In the genomic region with DNA sequence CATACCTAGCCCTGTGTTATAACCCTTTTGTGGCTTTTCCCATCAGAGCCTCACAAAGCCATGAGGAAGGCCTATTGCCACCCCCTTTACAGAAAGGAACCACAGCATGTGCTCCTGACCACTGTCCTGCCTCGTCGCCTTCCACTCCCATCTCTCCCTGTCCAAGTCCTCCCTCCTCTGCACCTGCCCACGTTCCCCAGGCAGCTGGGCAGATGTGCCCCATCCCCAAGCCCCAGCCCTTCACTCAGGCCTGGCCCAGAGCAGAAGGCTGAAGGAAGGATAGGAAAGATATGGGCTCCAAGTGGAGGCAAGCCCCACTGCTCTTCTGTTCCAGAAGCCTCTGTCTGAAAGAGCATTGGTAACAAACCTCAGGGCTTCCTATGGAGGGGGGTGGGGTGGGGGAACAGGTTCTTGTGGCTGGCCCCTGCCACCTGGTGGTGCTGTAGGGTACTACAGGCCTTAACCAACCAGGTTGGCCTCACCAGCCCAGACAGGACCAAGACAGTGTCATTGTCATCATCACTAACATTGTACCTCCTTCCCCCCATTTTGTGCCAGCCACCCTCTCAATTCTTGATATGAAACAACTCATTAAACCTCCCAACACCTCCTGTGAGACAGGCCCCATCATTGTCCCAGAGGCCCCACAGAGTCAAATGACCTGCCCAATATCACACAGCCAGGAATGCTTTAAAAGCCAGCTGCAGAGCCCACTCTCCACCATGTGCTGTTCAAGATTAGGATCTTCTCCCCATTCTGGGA, we compare ENCODE assay signal across 8 cellular contexts. TPM values are rescaled to one million over a fixed set of nuclear protein-coding genes. Genes with fewer than 3 reads are reported as not detected.
A peak's percentile ranks its signal among the peaks of the same experiment; 100 is the strongest.
DNase-seq lines count a peak whose midpoint lies in the region; ATAC-seq lines count a peak whose summit lies in the region.

No MANE protein-coding gene starts in this region.

- no peak overlapping the region for H3K4me3 ChIP-seq in BLaER1 treated with 17β-estradiol and CSF1 and Interleukin-3, amounts not matched to agents 10 nM and 100 nM

- H4K20me1 ChIP-seq in BLaER1 treated with 17β-estradiol and CSF1 and Interleukin-3, amounts not matched to agents 10 nM and 100 nM, result peaks cover 0 to 51% (median 6%) of the 10 kb centered on the region in 11 experiments; a peak in 9 of 22 replicates

- H3K9me3 ChIP-seq in BLaER1 treated with 17β-estradiol and CSF1 and Interleukin-3, amounts not matched to agents 10 nM and 100 nM (replicated peaks in 1 of 11), result no peaks in the 10 kb centered on the region

- DNase-seq in NCI-H226 (peak; percentile 27), cerebellum (ENCODE audit: low spot score) (peak; percentile 87), left kidney (ENCODE audit: low read depth, low spot score) (peak; percentile 92)
- DNase-seq in activated CD4-positive, alpha-beta T cell treated with anti-CD3 and anti-CD28 coated beads for 48 hours, result peak; percentile 89
- peak; percentile 85 for DNase-seq in stimulated activated CD4-positive, alpha-beta T cell treated with anti-CD3 and anti-CD28 coated beads, Interleukin-4, amount 100 ng/mL, for 1 hour

- no peaks in the 10 kb centered on the region for H3K27me3 ChIP-seq in BLaER1 treated with 17β-estradiol and CSF1 and Interleukin-3, amounts not matched to agents 10 nM and 100 nM

- H3K4me1 ChIP-seq in BLaER1 treated with 17β-estradiol and CSF1 and Interleukin-3, amounts not matched to agents 10 nM and 100 nM, result peaks cover 6 to 14% (median 8%) of the 10 kb centered on the region in 10 experiments

- ATAC-seq in GM21529 (IDR thresholded peaks at IDR 0.05; ENCODE audit: unreplicated experiment) (peak; percentile 80), GM19328 (IDR thresholded peaks at IDR 0.05; ENCODE audit: unreplicated experiment) (no peak)

- H3K36me3 ChIP-seq in BLaER1 treated with 17β-estradiol and CSF1 and Interleukin-3, amounts not matched to agents 10 nM and 100 nM, result peaks cover 8 to 94% (median 89%) of the 10 kb centered on the region in 11 experiments; a peak in 21 of 22 replicates

- peak overlapping the region in 5 of 11 experiments; percentile 10 to 49 (median 45); a peak in 9 of 22 replicates for H3K27ac ChIP-seq in BLaER1 treated with 17β-estradiol and CSF1 and Interleukin-3, amounts not matched to agents 10 nM and 100 nM

- H3K9ac ChIP-seq in BLaER1 treated with 17β-estradiol and CSF1 and Interleukin-3, amounts not matched to agents 10 nM and 100 nM, result peak overlapping the region in 7 of 11 experiments; percentile 11 to 50 (median 30); a peak in 8 of 22 replicates

- peak overlapping the region; percentile 32 to 66 (median 51); a peak in 18 of 22 replicates for H3K4me2 ChIP-seq in BLaER1 treated with 17β-estradiol and CSF1 and Interleukin-3, amounts not matched to agents 10 nM and 100 nM

RNA-seq across cellular contexts. Expression of a gene that starts 10.0 kb away (rescaled TPM):
- 4.2 TPM for total RNA-seq in cerebellum

RNA-seq across cellular contexts. Expression of a gene that starts 53.7 kb away (rescaled TPM):
- 34.6 TPM for total RNA-seq in cerebellum

Comparison
In these comparisons a context has a peak if more than half of its experiments do, and no peak if none do; other contexts are left out.
1. DNase-seq: peak in every context shown above with its lines; median percentile 92 in left kidney; 89 in activated CD4-positive, alpha-beta T cell treated with anti-CD3 and anti-CD28 coated beads for 48 hours; 87 in cerebellum; 85 in stimulated activated CD4-positive, alpha-beta T cell treated with anti-CD3 and anti-CD28 coated beads, Interleukin-4, amount 100 ng/mL, for 1 hour; 27 in NCI-H226.